ENCODE assay signal across 19 cellular contexts in the genomic region with DNA sequence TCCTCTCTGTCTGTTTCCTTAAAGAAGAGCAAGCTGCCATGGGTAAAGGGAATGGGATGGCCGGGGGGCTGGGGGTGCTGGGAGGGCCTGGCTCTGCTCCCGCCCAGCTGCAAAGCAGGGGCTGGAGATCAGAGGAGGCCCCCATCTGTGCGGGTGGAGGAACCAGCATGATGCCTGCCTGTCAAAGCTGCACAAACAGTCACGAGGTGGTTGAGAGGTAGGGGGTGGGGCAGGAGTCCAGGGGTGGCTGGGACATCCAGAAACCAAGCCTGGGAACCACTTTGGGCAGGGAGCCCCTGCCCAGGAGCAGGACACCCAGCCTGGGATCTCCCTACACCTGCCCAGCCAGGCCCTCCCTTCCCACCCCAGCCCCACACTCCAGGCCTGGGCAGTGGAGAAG. TPM values are rescaled to one million over a fixed set of nuclear protein-coding genes. Genes with fewer than 3 reads are reported as not detected.
A peak's percentile ranks its signal among the peaks of the same experiment; 100 is the strongest.
DNase-seq lines count a peak whose midpoint lies in the region; ATAC-seq and TF ChIP-seq lines count a peak whose summit lies in the region.
"Had no signal": no experiment of that assay in that cellular context is flagged by ENCODE, and none has a peak within 500 bp of the region (broad histone marks: within the 10 kb centered on the region; RNA-seq: fewer than 3 reads in every experiment).

No MANE protein-coding gene starts in this region.

- no peak for DNase-seq in stimulated activated naive CD8-positive, alpha-beta T cell treated with anti-CD3 and anti-CD28 coated beads, Interleukin-15, amount 100 ng/mL, for 72 hours
- DNase-seq in stimulated activated naive CD8-positive, alpha-beta T cell treated with anti-CD3 and anti-CD28 coated beads, Interleukin-15, Interleukin-2, amounts not matched to agents 100 U/mL and 50 U/mL, for 24 hours = no peak
- DNase-seq in caudate nucleus (lab: John Stamatoyannopoulos, UW) = no peak
- DNase-seq in lower lobe of right lung = no peak
- no peak for DNase-seq in upper lobe of right lung
- DNase-seq in medulla oblongata (ENCODE audit: extremely low spot score) = no peak
- no peak for DNase-seq in vagina (ENCODE audit: extremely low spot score in 2 of 2)
- no peak for DNase-seq in AG20443 (ENCODE audit: low spot score)
- DNase-seq: ACHN, Caco-2, DMS53, H9, NCI-H1417 treated with DMSO at 0.1 percent for 48 hours, NCI-H1930, NCI-H2171 treated with DMSO at 0.1 percent for 48 hours, Peyer's patch, SHP77 had no signal

- TF ChIP-seq CTCF in lower lobe of right lung (IDR thresholded peaks at IDR 0.05) = no peak
- no peak for TF ChIP-seq CTCF in upper lobe of right lung (IDR thresholded peaks at IDR 0.05)
- no peak for TF ChIP-seq CTCF in vagina (IDR thresholded peaks at IDR 0.05)

- H3K27me3 Mint-ChIP-seq in stimulated activated naive CD8-positive, alpha-beta T cell treated with anti-CD3 and anti-CD28 coated beads, Interleukin-15, amount 100 ng/mL, for 72 hours = no peaks in the 10 kb centered on the region

- H3K4me3 Mint-ChIP-seq in stimulated activated naive CD8-positive, alpha-beta T cell treated with anti-CD3 and anti-CD28 coated beads, Interleukin-15, amount 100 ng/mL, for 72 hours = no peak overlapping the region
- H3K4me3 Mint-ChIP-seq: H9 had no signal

- H3K9me3 ChIP-seq in lower lobe of right lung (no peaks in the 10 kb centered on the region), upper lobe of right lung (no peaks in the 10 kb centered on the region), vagina (no peaks in the 10 kb centered on the region)
- H3K9me3 ChIP-seq: Caco-2, Peyer's patch had no signal

- H3K4me1 ChIP-seq in lower lobe of right lung (peaks cover 29% of the 10 kb centered on the region), upper lobe of right lung (peaks cover 4% of the 10 kb centered on the region), vagina (peaks cover 6% of the 10 kb centered on the region)
- H3K4me1 ChIP-seq: Caco-2, Peyer's patch had no signal

- H3K27ac ChIP-seq in caudate nucleus (ENCODE audit: low read depth, low read length) = peak overlapping the region; percentile 6
- peak overlapping the region; percentile 0 for H3K27ac ChIP-seq in lower lobe of right lung
- no peak overlapping the region for H3K27ac ChIP-seq in upper lobe of right lung
- no peak overlapping the region for H3K27ac ChIP-seq in vagina
- H3K27ac ChIP-seq: HL-60, Peyer's patch had no signal

- no peak overlapping the region for H3K4me3 ChIP-seq in lower lobe of right lung
- H3K4me3 ChIP-seq in upper lobe of right lung = no peak overlapping the region
- no peak overlapping the region for H3K4me3 ChIP-seq in vagina
- H3K4me3 ChIP-seq: Peyer's patch had no signal

- no peak for ATAC-seq in stimulated activated naive CD8-positive, alpha-beta T cell treated with anti-CD3 and anti-CD28 coated beads, Interleukin-15, amount 100 ng/mL, for 72 hours
- ATAC-seq in stimulated activated naive CD8-positive, alpha-beta T cell treated with anti-CD3 and anti-CD28 coated beads, Interleukin-15, Interleukin-2, amounts not matched to agents 100 U/mL and 50 U/mL, for 24 hours = no peak
- ATAC-seq in lower lobe of right lung (peak; percentile 4 to 7), upper lobe of right lung (peak; percentile 18)
- ATAC-seq: SK-N-SH treated with all-trans-retinoic acid at 6 μM for 48 hours had no signal

- H3K9me3 Mint-ChIP-seq in stimulated activated naive CD8-positive, alpha-beta T cell treated with anti-CD3 and anti-CD28 coated beads, Interleukin-15, amount 100 ng/mL, for 72 hours = no peaks in the 10 kb centered on the region
- H3K9me3 Mint-ChIP-seq: H9 had no signal

- peaks cover 53% of the 10 kb centered on the region for H3K36me3 ChIP-seq in lower lobe of right lung
- H3K36me3 ChIP-seq in upper lobe of right lung = peaks cover 47% of the 10 kb centered on the region
- peaks cover 0 to 46% of the 10 kb centered on the region in 2 donors for H3K36me3 ChIP-seq in vagina

- H3K27ac Mint-ChIP-seq in stimulated activated naive CD8-positive, alpha-beta T cell treated with anti-CD3 and anti-CD28 coated beads, Interleukin-15, amount 100 ng/mL, for 72 hours = peak overlapping the region; percentile 63 to 70

- H3K27me3 ChIP-seq in lower lobe of right lung (ENCODE audit: low read depth) (no peaks in the 10 kb centered on the region), upper lobe of right lung (no peaks in the 10 kb centered on the region), vagina (no peaks in the 10 kb centered on the region)
- H3K27me3 ChIP-seq: Peyer's patch had no signal

- peaks cover 30% of the 10 kb centered on the region for H3K4me1 Mint-ChIP-seq in stimulated activated naive CD8-positive, alpha-beta T cell treated with anti-CD3 and anti-CD28 coated beads, Interleukin-15, amount 100 ng/mL, for 72 hours

- intact Hi-C loops in lower lobe of right lung (cut with DNase I) = no loop called here
- intact Hi-C loops in upper lobe of right lung (cut with DNase I) = no loop called here
- intact Hi-C loops in vagina (cut with DNase I) = no loop called here

- TF ChIP-seq POLR2A in vagina (IDR thresholded peaks at IDR 0.05) = no peak

RNA-seq across cellular contexts. Expression of gene SLC41A1, which starts 12.5 kb away (rescaled TPM):
- total RNA-seq in lower lobe of right lung = 29.3 TPM
- total RNA-seq in upper lobe of right lung = 35.8 TPM
- 17.7 TPM for total RNA-seq in vagina

RNA-seq across cellular contexts. Expression of gene RAB29, which starts 25.2 kb away (rescaled TPM):
- total RNA-seq in lower lobe of right lung (23.9 TPM), upper lobe of right lung (24.7 TPM), vagina (7.9 TPM)

RNA-seq across cellular contexts. Expression of gene PM20D1, which starts 49.5 kb away (rescaled TPM):
- 0.30 TPM for total RNA-seq in lower lobe of right lung
- total RNA-seq in upper lobe of right lung = 0.72 TPM
- total RNA-seq in vagina = not detected
- total RNA-seq: Caco-2, H9, Peyer's patch had no signal

RNA-seq across cellular contexts. Expression of gene NUCKS1, which starts 50.5 kb away (rescaled TPM):
- total RNA-seq in lower lobe of right lung (111 TPM), upper lobe of right lung (117 TPM), vagina (57.2 TPM)

Comparison
In these comparisons a context has a peak if more than half of its experiments do, and no peak if none do; other contexts are left out.
1. ATAC-seq: peak in lower lobe of right lung (2 of 2) and upper lobe of right lung (single experiment); none in stimulated activated naive CD8-positive, alpha-beta T cell treated with anti-CD3 and anti-CD28 coated beads, Interleukin-15, amount 100 ng/mL, for 72 hours (single experiment) and stimulated activated naive CD8-positive, alpha-beta T cell treated with anti-CD3 and anti-CD28 coated beads, Interleukin-15, Interleukin-2, amounts not matched to agents 100 U/mL and 50 U/mL, for 24 hours (single experiment).
2. H3K27ac ChIP-seq: peak in caudate nucleus (single experiment) and lower lobe of right lung (single experiment); none in upper lobe of right lung (single experiment) and vagina (single experiment).